ENCODE assay signal across 1 cellular context in the genomic region with DNA sequence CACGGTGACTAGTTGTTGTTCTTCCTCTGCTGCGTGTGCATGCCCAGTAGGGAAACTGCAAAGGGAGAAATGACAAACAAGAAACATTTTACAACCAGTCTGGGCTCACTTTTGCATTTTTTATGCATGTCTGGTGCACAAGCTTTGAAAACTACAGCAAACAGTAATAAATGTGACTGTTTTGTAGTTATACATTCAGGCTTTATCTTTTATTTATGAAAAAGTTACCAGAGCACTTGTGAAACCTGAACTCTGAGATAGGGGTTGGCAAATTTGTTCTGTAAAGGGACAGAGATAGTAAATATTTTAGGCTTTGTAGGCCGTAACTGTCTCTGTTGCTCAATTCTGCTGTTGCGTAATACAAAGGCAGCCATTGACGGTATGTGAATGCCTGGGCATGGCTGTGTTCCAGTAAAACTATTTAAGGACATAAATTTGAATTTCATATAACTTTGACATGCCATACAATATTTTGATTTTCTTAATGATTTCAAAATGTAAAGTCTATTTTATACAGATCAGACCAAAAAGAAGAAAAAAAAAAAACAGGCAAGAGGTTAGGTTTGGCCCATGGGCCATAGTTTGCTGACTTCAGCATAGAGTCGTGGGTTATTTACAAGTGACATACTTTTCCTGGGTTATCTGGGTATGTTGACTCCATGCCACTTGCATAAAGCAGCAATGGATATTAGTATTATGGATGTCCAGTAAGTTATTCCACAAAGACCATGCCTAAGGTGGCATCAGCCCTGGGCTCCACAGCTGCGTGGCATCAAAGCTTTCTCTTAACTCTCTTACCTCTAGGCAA.
TF ChIP-seq lines count a peak whose summit lies in the region.

No MANE protein-coding gene starts in this region.

TF ChIP-seq in HepG2, 621 proteins besides CTCF, POLR2A, EP300 and RAD21 (continued from another document and continues in another):
- TF ChIP-seq, protein P1, sequence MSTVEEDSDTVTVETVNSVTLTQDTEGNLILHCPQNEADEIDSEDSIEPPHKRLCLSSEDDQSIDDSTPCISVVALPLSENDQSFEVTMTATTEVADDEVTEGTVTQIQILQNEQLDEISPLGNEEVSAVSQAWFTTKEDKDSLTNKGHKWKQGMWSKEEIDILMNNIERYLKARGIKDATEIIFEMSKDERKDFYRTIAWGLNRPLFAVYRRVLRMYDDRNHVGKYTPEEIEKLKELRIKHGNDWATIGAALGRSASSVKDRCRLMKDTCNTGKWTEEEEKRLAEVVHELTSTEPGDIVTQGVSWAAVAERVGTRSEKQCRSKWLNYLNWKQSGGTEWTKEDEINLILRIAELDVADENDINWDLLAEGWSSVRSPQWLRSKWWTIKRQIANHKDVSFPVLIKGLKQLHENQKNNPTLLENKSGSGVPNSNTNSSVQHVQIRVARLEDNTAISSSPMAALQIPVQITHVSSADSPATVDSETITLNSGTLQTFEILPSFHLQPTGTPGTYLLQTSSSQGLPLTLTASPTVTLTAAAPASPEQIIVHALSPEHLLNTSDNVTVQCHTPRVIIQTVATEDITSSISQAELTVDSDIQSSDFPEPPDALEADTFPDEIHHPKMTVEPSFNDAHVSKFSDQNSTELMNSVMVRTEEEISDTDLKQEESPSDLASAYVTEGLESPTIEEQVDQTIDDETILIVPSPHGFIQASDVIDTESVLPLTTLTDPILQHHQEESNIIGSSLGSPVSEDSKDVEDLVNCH (CRISPR knock-in tag; IDR thresholded peaks at IDR 0.05) = no peak
- peak; percentile 31; the same call in 1 of the 2 replicates for TF ChIP-seq GABPB1 (CRISPR knock-in tag; IDR thresholded peaks at IDR 0.05)
- no peak for TF ChIP-seq REL (CRISPR knock-in tag; conservative IDR thresholded peaks at IDR 0.05)
- TF ChIP-seq ZNF660 (CRISPR knock-in tag; IDR thresholded peaks at IDR 0.05; ENCODE audit: borderline replicate concordance, low read depth) = no peak
- TF ChIP-seq ELK4 (CRISPR knock-in tag; IDR thresholded peaks at IDR 0.05; ENCODE audit: borderline replicate concordance) = no peak
- TF ChIP-seq ZNF253 (CRISPR knock-in tag; IDR thresholded peaks at IDR 0.05; ENCODE audit: borderline replicate concordance) = no peak
- TF ChIP-seq ASH2L (IDR thresholded peaks at IDR 0.05; ENCODE audit: insufficient read length, low read depth, low read length) = peak; percentile 91
- no peak for TF ChIP-seq SIN3B (IDR thresholded peaks at IDR 0.05; ENCODE audit: low read length)
- peak; percentile 80 for TF ChIP-seq ZNF12 (CRISPR knock-in tag; IDR thresholded peaks at IDR 0.05)
- peak; percentile 73 to 76 for TF ChIP-seq MAFK (conservative IDR thresholded peaks at IDR 0.05 in 1 of 2, IDR thresholded peaks at IDR 0.05 in 1 of 2; ENCODE audit: low read length in 2 of 2)
- peak; percentile 96 for TF ChIP-seq RCOR2 (CRISPR knock-in tag; IDR thresholded peaks at IDR 0.05)
- TF ChIP-seq AKAP8 (CRISPR knock-in tag; IDR thresholded peaks at IDR 0.05) = no peak
- no peak for TF ChIP-seq ZNF891 (CRISPR knock-in tag; IDR thresholded peaks at IDR 0.05)
- no peak for TF ChIP-seq KDM5B (CRISPR knock-in tag; IDR thresholded peaks at IDR 0.05; ENCODE audit: borderline replicate concordance)
- TF ChIP-seq, protein P2, sequence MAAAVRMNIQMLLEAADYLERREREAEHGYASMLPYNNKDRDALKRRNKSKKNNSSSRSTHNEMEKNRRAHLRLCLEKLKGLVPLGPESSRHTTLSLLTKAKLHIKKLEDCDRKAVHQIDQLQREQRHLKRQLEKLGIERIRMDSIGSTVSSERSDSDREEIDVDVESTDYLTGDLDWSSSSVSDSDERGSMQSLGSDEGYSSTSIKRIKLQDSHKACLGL (CRISPR knock-in tag; IDR thresholded peaks at IDR 0.05) = no peak
- TF ChIP-seq ZBTB3 (CRISPR knock-in tag; IDR thresholded peaks at IDR 0.05; ENCODE audit: borderline replicate concordance, low read depth) = no peak
- no peak for TF ChIP-seq SAFB2 (CRISPR knock-in tag; IDR thresholded peaks at IDR 0.05; ENCODE audit: borderline replicate concordance, low read depth)
- no peak for TF ChIP-seq NFRKB (IDR thresholded peaks at IDR 0.05)
- no peak for TF ChIP-seq NFIB (CRISPR knock-in tag; IDR thresholded peaks at IDR 0.05; ENCODE audit: borderline replicate concordance)
- TF ChIP-seq MZF1 (CRISPR knock-in tag; IDR thresholded peaks at IDR 0.05; ENCODE audit: borderline replicate concordance) = no peak
- no peak for TF ChIP-seq ZFP36L2 (CRISPR knock-in tag; IDR thresholded peaks at IDR 0.05)
- TF ChIP-seq STAT5B (CRISPR knock-in tag; IDR thresholded peaks at IDR 0.05) = no peak
- no peak for TF ChIP-seq CEBPZ (IDR thresholded peaks at IDR 0.05; ENCODE audit: low read length)
- TF ChIP-seq MLX (CRISPR knock-in tag; IDR thresholded peaks at IDR 0.05) = peak; percentile 86
- TF ChIP-seq ZNF343 (CRISPR knock-in tag; IDR thresholded peaks at IDR 0.05) = 0 out of 2 replicates have a peak, but pooled peaks have one; percentile 10
- no peak; the same call in 1 of the 2 replicates for TF ChIP-seq ZMYM2 (CRISPR knock-in tag; IDR thresholded peaks at IDR 0.05)
- TF ChIP-seq, protein P3, sequence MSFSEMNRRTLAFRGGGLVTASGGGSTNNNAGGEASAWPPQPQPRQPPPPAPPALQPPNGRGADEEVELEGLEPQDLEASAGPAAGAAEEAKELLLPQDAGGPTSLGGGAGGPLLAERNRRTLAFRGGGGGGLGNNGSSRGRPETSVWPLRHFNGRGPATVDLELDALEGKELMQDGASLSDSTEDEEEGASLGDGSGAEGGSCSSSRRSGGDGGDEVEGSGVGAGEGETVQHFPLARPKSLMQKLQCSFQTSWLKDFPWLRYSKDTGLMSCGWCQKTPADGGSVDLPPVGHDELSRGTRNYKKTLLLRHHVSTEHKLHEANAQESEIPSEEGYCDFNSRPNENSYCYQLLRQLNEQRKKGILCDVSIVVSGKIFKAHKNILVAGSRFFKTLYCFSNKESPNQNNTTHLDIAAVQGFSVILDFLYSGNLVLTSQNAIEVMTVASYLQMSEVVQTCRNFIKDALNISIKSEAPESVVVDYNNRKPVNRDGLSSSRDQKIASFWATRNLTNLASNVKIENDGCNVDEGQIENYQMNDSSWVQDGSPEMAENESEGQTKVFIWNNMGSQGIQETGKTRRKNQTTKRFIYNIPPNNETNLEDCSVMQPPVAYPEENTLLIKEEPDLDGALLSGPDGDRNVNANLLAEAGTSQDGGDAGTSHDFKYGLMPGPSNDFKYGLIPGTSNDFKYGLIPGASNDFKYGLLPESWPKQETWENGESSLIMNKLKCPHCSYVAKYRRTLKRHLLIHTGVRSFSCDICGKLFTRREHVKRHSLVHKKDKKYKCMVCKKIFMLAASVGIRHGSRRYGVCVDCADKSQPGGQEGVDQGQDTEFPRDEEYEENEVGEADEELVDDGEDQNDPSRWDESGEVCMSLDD (CRISPR knock-in tag; IDR thresholded peaks at IDR 0.05; ENCODE audit: borderline replicate concordance) = peak; percentile 34; the same call in 1 of the 2 replicates
- TF ChIP-seq ZNF263 (CRISPR knock-in tag; IDR thresholded peaks at IDR 0.05) = no peak
- TF ChIP-seq RFXAP (CRISPR knock-in tag; IDR thresholded peaks at IDR 0.05; ENCODE audit: borderline replicate concordance) = peak; percentile 83; the same call in 1 of the 2 replicates
- TF ChIP-seq ZNF510 (CRISPR knock-in tag; IDR thresholded peaks at IDR 0.05; ENCODE audit: low read depth) = no peak
- peak; percentile 94; the same call in 1 of the 2 replicates for TF ChIP-seq SATB2 (CRISPR knock-in tag; IDR thresholded peaks at IDR 0.05)
- TF ChIP-seq MAZ (IDR thresholded peaks at IDR 0.05; ENCODE audit: borderline replicate concordance, low read depth, low read length) = no peak
- TF ChIP-seq MAZ (CRISPR knock-in tag; IDR thresholded peaks at IDR 0.05; ENCODE audit: low read depth) = peak; percentile 68; the same call in 1 of the 2 replicates
- 0 out of 2 replicates have a peak, but pooled peaks have one; percentile 32 for TF ChIP-seq TRIM24 (CRISPR knock-in tag; IDR thresholded peaks at IDR 0.05)
- TF ChIP-seq SRF (IDR thresholded peaks at IDR 0.05; ENCODE audit: low read depth, low read length) = peak; percentile 64
- TF ChIP-seq ZBTB38 (CRISPR knock-in tag; IDR thresholded peaks at IDR 0.05) = no peak
- TF ChIP-seq IRF2 (CRISPR knock-in tag; IDR thresholded peaks at IDR 0.05) = peak; percentile 93
- no peak for TF ChIP-seq ZNF576 (CRISPR knock-in tag; IDR thresholded peaks at IDR 0.05)
- TF ChIP-seq ZNF567 (CRISPR knock-in tag; IDR thresholded peaks at IDR 0.05; ENCODE audit: borderline replicate concordance) = 0 out of 2 replicates have a peak, but pooled peaks have one; percentile 36
- TF ChIP-seq KLF9 (CRISPR knock-in tag; IDR thresholded peaks at IDR 0.05; ENCODE audit: low read depth) = peak; percentile 86; the same call in 1 of the 2 replicates
- TF ChIP-seq, protein P4, sequence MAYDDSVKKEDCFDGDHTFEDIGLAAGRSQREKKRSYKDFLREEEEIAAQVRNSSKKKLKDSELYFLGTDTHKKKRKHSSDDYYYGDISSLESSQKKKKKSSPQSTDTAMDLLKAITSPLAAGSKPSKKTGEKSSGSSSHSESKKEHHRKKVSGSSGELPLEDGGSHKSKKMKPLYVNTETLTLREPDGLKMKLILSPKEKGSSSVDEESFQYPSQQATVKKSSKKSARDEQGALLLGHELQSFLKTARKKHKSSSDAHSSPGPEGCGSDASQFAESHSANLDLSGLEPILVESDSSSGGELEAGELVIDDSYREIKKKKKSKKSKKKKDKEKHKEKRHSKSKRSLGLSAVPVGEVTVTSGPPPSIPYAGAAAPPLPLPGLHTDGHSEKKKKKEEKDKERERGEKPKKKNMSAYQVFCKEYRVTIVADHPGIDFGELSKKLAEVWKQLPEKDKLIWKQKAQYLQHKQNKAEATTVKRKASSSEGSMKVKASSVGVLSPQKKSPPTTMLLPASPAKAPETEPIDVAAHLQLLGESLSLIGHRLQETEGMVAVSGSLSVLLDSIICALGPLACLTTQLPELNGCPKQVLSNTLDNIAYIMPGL (CRISPR knock-in tag; IDR thresholded peaks at IDR 0.05; ENCODE audit: borderline replicate concordance in 1 of 2, low read depth in 1 of 2) = peak; percentile 31 to 58; a peak in 1 of 4 replicates
